Comparison of ENCODE assay signal across 1 cellular context in the genomic region with DNA sequence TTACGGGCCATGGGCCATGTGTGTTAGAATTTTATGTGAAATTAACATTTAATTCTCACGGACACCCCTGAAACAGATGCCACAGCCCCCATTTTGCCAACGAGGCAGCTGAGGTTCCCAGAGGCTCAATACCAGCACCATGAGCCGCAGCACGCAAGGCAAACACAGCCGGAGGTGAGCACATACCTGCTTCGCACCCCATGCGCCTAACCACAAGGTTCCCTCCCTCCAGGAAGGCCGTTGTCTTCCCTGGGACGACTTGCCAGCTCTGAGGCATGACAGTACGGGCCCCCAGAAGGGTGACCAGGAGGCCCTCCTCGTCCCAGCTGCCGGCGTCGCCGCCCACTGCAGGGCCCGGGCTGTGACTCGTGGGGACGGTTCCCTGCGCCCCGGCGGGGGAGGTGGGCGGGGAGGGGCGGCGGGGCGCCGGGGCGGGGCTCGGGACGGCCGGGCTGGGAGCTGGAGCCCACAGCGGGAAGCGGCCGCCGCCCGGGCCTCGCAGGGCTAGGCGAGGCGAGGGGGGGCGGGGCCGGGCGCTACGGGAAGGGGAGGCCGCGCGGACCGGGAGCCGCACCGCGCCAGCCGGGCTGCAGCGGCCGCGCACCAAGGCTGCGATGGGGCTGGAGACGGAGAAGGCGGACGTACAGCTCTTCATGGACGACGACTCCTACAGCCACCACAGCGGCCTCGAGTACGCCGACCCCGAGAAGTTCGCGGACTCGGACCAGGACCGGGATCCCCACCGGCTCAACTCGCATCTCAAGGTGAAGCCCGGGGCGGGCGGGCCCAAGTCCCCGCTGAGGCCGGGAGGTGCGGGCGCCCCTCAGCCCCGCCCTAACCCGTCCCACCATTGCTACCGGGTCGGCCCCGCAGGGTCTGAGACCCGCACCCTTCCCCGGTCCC.
TF ChIP-seq lines count a peak whose summit lies in the region.

A gene with protein sequence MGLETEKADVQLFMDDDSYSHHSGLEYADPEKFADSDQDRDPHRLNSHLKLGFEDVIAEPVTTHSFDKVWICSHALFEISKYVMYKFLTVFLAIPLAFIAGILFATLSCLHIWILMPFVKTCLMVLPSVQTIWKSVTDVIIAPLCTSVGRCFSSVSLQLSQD (plus strand): TSS at position 571 of the 903 bp plus-strand sequence. CDS start 44 bp downstream, at position 615.

TF ChIP-seq in IMR-90, 13 proteins besides CTCF, POLR2A, EP300 and RAD21:
- 0 out of 2 replicates have a peak, but pooled peaks have one; percentile 19 for TF ChIP-seq MAZ (IDR thresholded peaks at IDR 0.05; ENCODE audit: borderline replicate concordance, low read depth, low read length)
- TF ChIP-seq CHD1 (IDR thresholded peaks at IDR 0.05; ENCODE audit: low read depth, low read length): no peak
